Comparison of ENCODE assay signal across 10 cellular contexts in the genomic region with DNA sequence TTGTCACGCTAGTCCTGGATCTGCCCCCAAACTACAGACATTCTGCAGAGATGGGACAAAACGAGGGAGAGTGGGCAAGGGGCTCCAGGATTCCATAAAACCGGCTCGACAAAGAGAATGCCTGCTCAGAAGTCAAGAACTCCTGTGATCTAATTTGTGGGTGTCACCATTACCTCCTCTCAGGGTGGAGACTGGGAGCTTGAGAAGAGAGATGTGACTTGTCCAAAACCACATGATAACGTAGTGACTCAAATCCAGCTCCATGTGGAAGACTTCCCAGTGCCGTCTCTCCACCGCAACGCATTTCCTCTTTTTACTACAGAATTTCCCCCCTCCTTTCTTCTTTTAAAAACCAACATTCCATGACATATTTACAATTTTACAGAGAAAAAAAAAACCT. TPM values are rescaled to one million over a fixed set of nuclear protein-coding genes. Genes with fewer than 3 reads are reported as not detected.
DNase-seq lines count a peak whose midpoint lies in the region; ATAC-seq and TF ChIP-seq lines count a peak whose summit lies in the region.
"Had no signal": no experiment of that assay in that cellular context is flagged by ENCODE, and none has a peak within 500 bp of the region (broad histone marks: within the 10 kb centered on the region; RNA-seq: fewer than 3 reads in every experiment).

No MANE protein-coding gene starts in this region.

- peaks cover 12% of the 10 kb centered on the region for H3K4me1 ChIP-seq in H9 (ENCODE audit: insufficient read depth, low read length)
- H3K4me1 ChIP-seq in right atrium auricular region, result peaks cover 0 to 35% of the 10 kb centered on the region in 2 donors

- H2BK5ac ChIP-seq in H9 (ENCODE audit: insufficient read length, low read length), result no peak overlapping the region

- WGBS in H9 (ENCODE audit: extremely low coverage, insufficient read length, low lambda C conversion rate), result 100% methylated on average over 2 of the region's 8 CpGs

- no peak overlapping the region for H3K4me2 ChIP-seq in H9 (ENCODE audit: insufficient read depth, insufficient read length, low read length)

- no peak overlapping the region for H3K18ac ChIP-seq in H9 (ENCODE audit: insufficient read length, low read depth, low read length)

- no peak overlapping the region for H3K56ac ChIP-seq in H9 (ENCODE audit: insufficient read length, low read depth, low read length)

- no peaks in the 10 kb centered on the region for H3K36me3 ChIP-seq in right atrium auricular region

- H3K14ac ChIP-seq in H9 (ENCODE audit: insufficient read depth, low read length), result no peak overlapping the region

- peaks cover 0 to 4% (median 0%) of the 10 kb centered on the region in 3 experiments; a peak in 1 of 7 replicates for H3K36me3 Mint-ChIP-seq in H9 (ENCODE audit: insufficient read depth in 1 of 3, low read depth in 3 of 3)
- H3K36me3 Mint-ChIP-seq in activated T-helper 17 cell treated with anti-CD3 and anti-CD28 coated beads, Interleukin-2, amount 50 U/mL, for 72 hours (ENCODE audit: low read depth), result no peaks in the 10 kb centered on the region

- H3K27ac ChIP-seq in AG04450 (ENCODE audit: low read depth, low read length) (peak overlapping the region; percentile 57), H9 (ENCODE audit: insufficient read length, low read depth, low read length) (no peak overlapping the region), right atrium auricular region (peak overlapping the region; percentile 47 to 61)

- H3K9me3 Mint-ChIP-seq in H9, result no peaks in the 10 kb centered on the region
- no peaks in the 10 kb centered on the region for H3K9me3 Mint-ChIP-seq in activated T-helper 17 cell treated with anti-CD3 and anti-CD28 coated beads, Interleukin-2, amount 50 U/mL, for 72 hours

- no peak overlapping the region for H2BK15ac ChIP-seq in H9 (ENCODE audit: low read depth, low read length)

- peaks cover 14% of the 10 kb centered on the region for H3K79me1 ChIP-seq in H9 (ENCODE audit: insufficient read depth, low read depth, low read length, poor library complexity, severe bottlenecking)

- no peak overlapping the region for H2BK20ac ChIP-seq in H9 (ENCODE audit: low read depth, low read length, poor library complexity, severe bottlenecking)

- H3T11ph ChIP-seq in H9 (ENCODE audit: low read length), result no peak overlapping the region

- H3K4me3 ChIP-seq in AG04450 (ENCODE audit: low read depth, low read length) (no peak overlapping the region), right atrium auricular region (no peak overlapping the region)

- TF ChIP-seq CTCF in AG04450 (IDR thresholded peaks at IDR 0.05; ENCODE audit: low read depth, low read length), result no peak
- TF ChIP-seq CTCF in H9 (conservative IDR thresholded peaks at IDR 0.05), result no peak
- TF ChIP-seq CTCF in right atrium auricular region (IDR thresholded peaks at IDR 0.05), result no peak

- H3K27ac Mint-ChIP-seq in H9, result peak overlapping the region; percentile 3 to 13 (median 3); a peak in 1 of 7 replicates
- peak overlapping the region; percentile 81 for H3K27ac Mint-ChIP-seq in activated T-helper 17 cell treated with anti-CD3 and anti-CD28 coated beads, Interleukin-2, amount 50 U/mL, for 72 hours

- H3K9me3 ChIP-seq in AG04450 (ENCODE audit: control insufficient read depth, insufficient read depth, low read length) (no peaks in the 10 kb centered on the region), H9 (ENCODE audit: control insufficient read depth, low read depth, low read length) (no peaks in the 10 kb centered on the region), right atrium auricular region (no peaks in the 10 kb centered on the region)

- POLR2A ChIA-PET in AG04450 (lab: Yijun Ruan, JAX), result no interaction called here

- H2BK12ac ChIP-seq in H9 (ENCODE audit: insufficient read length, low read depth, low read length), result no peak overlapping the region

- ATAC-seq in activated T-helper 17 cell treated with anti-CD3 and anti-CD28 coated beads, Interleukin-2, amount 50 U/mL, for 72 hours (replicated peaks), result peak; percentile 94
- no peak for ATAC-seq in HG02678 (IDR thresholded peaks at IDR 0.05; ENCODE audit: unreplicated experiment)

- H3K23ac ChIP-seq in H9 (ENCODE audit: insufficient read length, low read depth, low read length), result no peak overlapping the region

- no peak overlapping the region for H2AK5ac ChIP-seq in H9 (ENCODE audit: insufficient read length, low read length)

- no peak overlapping the region for H2AFZ ChIP-seq in H9 (ENCODE audit: low read length)

- no peaks in the 10 kb centered on the region for H3K23me2 ChIP-seq in H9 (ENCODE audit: insufficient read length, low read depth, low read length, poor library complexity, severe bottlenecking)

- H3K79me2 ChIP-seq in H9 (ENCODE audit: insufficient read depth, low read length), result peaks cover 5% of the 10 kb centered on the region; the same call in 1 of the 2 replicates

- H3K4me3 Mint-ChIP-seq in H9, result no peak overlapping the region
- H3K4me3 Mint-ChIP-seq in activated T-helper 17 cell treated with anti-CD3 and anti-CD28 coated beads, Interleukin-2, amount 50 U/mL, for 72 hours, result peak overlapping the region; percentile 75

- H2BK120ac ChIP-seq in H9 (ENCODE audit: low read depth, low read length, poor library complexity, severe bottlenecking), result no peak overlapping the region

- H4K8ac ChIP-seq in H9 (replicated peaks; ENCODE audit: insufficient read length, low read depth, low read length), result no peak overlapping the region

- H3K27me3 ChIP-seq in AG04450 (ENCODE audit: control insufficient read depth, insufficient read depth, low read length), result no peaks in the 10 kb centered on the region
- no peaks in the 10 kb centered on the region for H3K27me3 ChIP-seq in H9 (ENCODE audit: insufficient read depth, low read length)
- H3K27me3 ChIP-seq in right atrium auricular region, result no peaks in the 10 kb centered on the region

- DNase-seq in AG04450 (ENCODE audit: low read depth, low spot score) (peak; percentile 42), H9 (no peak), right atrium auricular region (ENCODE audit: low spot score) (peak; percentile 65), NCI-H526 (lab: John Stamatoyannopoulos, UW) (no peak), cortex of kidney (lab: John Stamatoyannopoulos, UW) (no peak), iPS-NIHi7 (ENCODE audit: extremely low spot score) (no peak)
- DNase-seq: DMS79; stimulated activated naive CD4-positive, alpha-beta T cell treated with Interleukin-2 at 50 U/mL for 16 hours had no signal

- H3K9ac ChIP-seq in H9 (ENCODE audit: extremely low read depth, insufficient read length, low read length), result no peak overlapping the region

- CTCF ChIA-PET in AG04450 (lab: Charles Lee), result interaction anchor here (0.5 to 6.0 kb wide), 2 partner anchors 46 to 140 kb away, joined by 5 to 28 read pairs; no protein-coding TSS in a partner anchor

- no peaks in the 10 kb centered on the region for H3K27me3 Mint-ChIP-seq in H9 (ENCODE audit: low read depth)
- H3K27me3 Mint-ChIP-seq in activated T-helper 17 cell treated with anti-CD3 and anti-CD28 coated beads, Interleukin-2, amount 50 U/mL, for 72 hours, result no peaks in the 10 kb centered on the region

- H4K5ac ChIP-seq in H9 (ENCODE audit: insufficient read length, low read depth, low read length), result no peak overlapping the region

- H3K4ac ChIP-seq in H9 (ENCODE audit: low read depth, low read length), result no peak overlapping the region

- H3K4me1 Mint-ChIP-seq in H9, result peaks cover 47 to 57% of the 10 kb centered on the region in 2 experiments
- peaks cover 37% of the 10 kb centered on the region for H3K4me1 Mint-ChIP-seq in activated T-helper 17 cell treated with anti-CD3 and anti-CD28 coated beads, Interleukin-2, amount 50 U/mL, for 72 hours

- no peak overlapping the region for H4K91ac ChIP-seq in H9 (ENCODE audit: insufficient read length, low read depth, low read length)

- H4K20me1 ChIP-seq in H9 (ENCODE audit: control insufficient read depth, insufficient read depth, insufficient read length), result no peaks in the 10 kb centered on the region

RNA-seq across cellular contexts. Expression of gene TRERF1, which starts 44.3 kb away (rescaled TPM):
- 7.3 and 9.0 TPM in 2 replicates for polyA plus RNA-seq in AG04450 (2011; rRNA removed)
- polyA minus RNA-seq in AG04450 (2011; rRNA and poly(A)+ RNA removed), result 15.2 and 16.8 TPM in 2 replicates
- total RNA-seq in H9 (2021), result 18.0 and 19.7 TPM in 2 replicates
- total RNA-seq in activated T-helper 17 cell treated with anti-CD3 and anti-CD28 coated beads, Interleukin-2, amount 50 U/mL, for 72 hours, result 10 to 100 TPM; 16.6 to 32.4 TPM
- total RNA-seq in right atrium auricular region, result 1 to 10 TPM; 1.9 to 2.5 TPM

Comparison
In these comparisons a context has a peak if more than half of its experiments do, and no peak if none do; other contexts are left out.
1. DNase-seq: peak in AG04450 (single experiment) and right atrium auricular region (single experiment); none in H9 (single experiment), NCI-H526 (0 of 2), cortex of kidney (single experiment) and iPS-NIHi7 (single experiment).